ENCODE assay signal across 8 cellular contexts in genomic region chr4:173522160-173522873, GRCh38. TPM values are rescaled to one million over a fixed set of nuclear protein-coding genes. Genes with fewer than 3 reads are reported as not detected.
DNase-seq lines count a peak whose midpoint lies in the region; ATAC-seq lines count a peak whose summit lies in the region.

No MANE protein-coding gene starts in this region.

- H3K4me1 ChIP-seq in duodenal mucosa (ENCODE audit: control insufficient read depth in 1 of 2, insufficient read depth in 2 of 2, low read length in 2 of 2) (peaks cover 15 to 24% of the 10 kb centered on the region in 2 donors), urinary bladder (ENCODE audit: insufficient read depth) (no peaks in the 10 kb centered on the region)

- peak overlapping the region; percentile 32 to 43 for H3K9ac ChIP-seq in duodenal mucosa (ENCODE audit: low read depth in 1 of 2, low read length in 2 of 2)

- WGBS in urinary bladder, result under 1% methylated on average over 60 of the region's 60 CpGs

- H3K9me3 ChIP-seq in duodenal mucosa (ENCODE audit: control insufficient read depth in 1 of 2, low read length in 2 of 2), result no peaks in the 10 kb centered on the region

- ATAC-seq in GM21390 (IDR thresholded peaks at IDR 0.05; ENCODE audit: unreplicated experiment) (no peak), HG03439 (IDR thresholded peaks at IDR 0.05; ENCODE audit: unreplicated experiment) (no peak)

- peak overlapping the region; percentile 50 for H3K27ac ChIP-seq in duodenal mucosa (ENCODE audit: low read depth, low read length)
- H3K27ac ChIP-seq in urinary bladder (ENCODE audit: low read depth), result peak overlapping the region; percentile 86

- H3K27me3 ChIP-seq in duodenal mucosa (ENCODE audit: control insufficient read depth in 1 of 2, insufficient read depth in 2 of 2, low read length in 2 of 2), result peaks cover 85 to 97% of the 10 kb centered on the region in 2 donors

- H3K4me3 ChIP-seq in duodenal mucosa (ENCODE audit: low read depth in 1 of 2, low read length in 2 of 2) (peak overlapping the region; percentile 52 to 61), urinary bladder (ENCODE audit: low read depth, low read length) (peak overlapping the region; percentile 22)

- DNase-seq in Daoy (ENCODE audit: low read depth) (peak; percentile 67), NCI-H2227 treated with DMSO at 0.1 percent for 48 hours (lab: John Stamatoyannopoulos, UW) (peak; percentile 74), lung microvascular endothelial cell (ENCODE audit: low read depth in 2 of 2) (peak; percentile 64), SIG-M5 treated with dmso at 0.1 percent for 504 hours (lab: John Stamatoyannopoulos, UW; ENCODE audit: unreplicated experiment) (no peak)

- H3K36me3 ChIP-seq in duodenal mucosa (ENCODE audit: control insufficient read depth in 1 of 2, insufficient read depth in 2 of 2, low read length in 2 of 2) (no peaks in the 10 kb centered on the region), urinary bladder (ENCODE audit: insufficient read depth) (no peaks in the 10 kb centered on the region)

RNA-seq across cellular contexts. Expression of gene HAND2, which starts 7.7 kb away (rescaled TPM):
- total RNA-seq in Daoy (2014; rRNA removed; shearing (Covaris generic)), result 2.2 and 2.5 TPM in 2 replicates
- total RNA-seq in lung microvascular endothelial cell (not detected in 2 replicates), urinary bladder (14.5 TPM)
- 75.1 TPM for polyA plus RNA-seq in urinary bladder
